In genomic region chr22:22605074-22605404, GRCh38 we compare ENCODE assay signal across 28 cellular contexts. TPM values are rescaled to one million over a fixed set of nuclear protein-coding genes. Genes with fewer than 3 reads are reported as not detected.
DNase-seq lines count a peak whose midpoint lies in the region; ATAC-seq and TF ChIP-seq lines count a peak whose summit lies in the region.
"Had no signal": no experiment of that assay in that cellular context is flagged by ENCODE, and none has a peak within 500 bp of the region (broad histone marks: within the 10 kb centered on the region; RNA-seq: fewer than 3 reads in every experiment).

No MANE protein-coding gene starts in this region.

- no peak overlapping the region for H3K27ac ChIP-seq in OCI-LY3 (ENCODE audit: low read length)
- H3K27ac ChIP-seq: coronary artery, esophagus muscularis mucosa, ovary, vagina had no signal

- H3K4me2 ChIP-seq in OCI-LY3 (ENCODE audit: low read length) = peak overlapping the region; percentile 41
- H3K4me2 ChIP-seq: smooth muscle cell had no signal

- no peaks in the 10 kb centered on the region for H3K27me3 ChIP-seq in OCI-LY3 (ENCODE audit: low read depth, low read length)
- H3K27me3 ChIP-seq: ovary, vagina had no signal

- POLR2A ChIA-PET in activated CD8-positive, alpha-beta T cell treated with anti-CD3 and anti-CD28 coated beads, Interleukin-2, amount 10 ng/mL, durations not matched to agents 7 days and 5 days (lab: Charles Lee) = no interaction called here

- H3K9me3 ChIP-seq in OCI-LY3 (ENCODE audit: insufficient read depth, low read length) = no peaks in the 10 kb centered on the region
- H3K9me3 ChIP-seq: ovary, vagina had no signal

- H3K79me2 ChIP-seq in OCI-LY3 (ENCODE audit: low read length) = no peaks in the 10 kb centered on the region

- peak overlapping the region; percentile 15 to 95 (median 75) for H3K27ac Mint-ChIP-seq in naive B cell
- H3K27ac Mint-ChIP-seq in activated CD8-positive, alpha-beta T cell treated with anti-CD3 and anti-CD28 coated beads, Interleukin-2, amount 10 ng/mL, durations not matched to agents 7 days and 5 days = no peak overlapping the region
- H3K27ac Mint-ChIP-seq: activated CD4-positive, alpha-beta T cell treated with anti-CD3 and anti-CD28 coated beads for 36 hours; natural killer cell treated with Interleukin-12 subunit alpha and Interleukin-12 subunit beta and Interleukin-15 and Interleukin-18, amount 100 ng/mL, for 72 hours had no signal

- no peak for TF ChIP-seq CTCF in GM12865 (IDR thresholded peaks at IDR 0.05; ENCODE audit: insufficient read depth, low read depth, low read length, missing control alignments)
- no peak for TF ChIP-seq CTCF in OCI-LY3 (IDR thresholded peaks at IDR 0.05; ENCODE audit: low read depth, low read length)

- peaks cover 0 to 15% (median 4%) of the 10 kb centered on the region in 7 donors for H3K9me3 Mint-ChIP-seq in naive B cell
- no peaks in the 10 kb centered on the region for H3K9me3 Mint-ChIP-seq in activated CD8-positive, alpha-beta T cell treated with anti-CD3 and anti-CD28 coated beads, Interleukin-2, amount 10 ng/mL, durations not matched to agents 7 days and 5 days (ENCODE audit: insufficient read depth)
- H3K9me3 Mint-ChIP-seq: natural killer cell treated with Interleukin-12 subunit alpha and Interleukin-12 subunit beta and Interleukin-15 and Interleukin-18, amount 100 ng/mL, for 72 hours had no signal

- H3K9ac ChIP-seq in OCI-LY3 (ENCODE audit: low read length) = no peak overlapping the region

- peaks cover 0 to 4% of the 10 kb centered on the region in 2 donors for H3K36me3 Mint-ChIP-seq in naive B cell
- H3K36me3 Mint-ChIP-seq in activated CD8-positive, alpha-beta T cell treated with anti-CD3 and anti-CD28 coated beads, Interleukin-2, amount 10 ng/mL, durations not matched to agents 7 days and 5 days (ENCODE audit: low read depth) = no peaks in the 10 kb centered on the region
- H3K36me3 Mint-ChIP-seq: natural killer cell treated with Interleukin-12 subunit alpha and Interleukin-12 subunit beta and Interleukin-15 and Interleukin-18, amount 100 ng/mL, for 72 hours had no signal

- H3K4me3 Mint-ChIP-seq in naive B cell = peak overlapping the region; percentile 4 to 85 (median 50)
- no peak overlapping the region for H3K4me3 Mint-ChIP-seq in activated CD8-positive, alpha-beta T cell treated with anti-CD3 and anti-CD28 coated beads, Interleukin-2, amount 10 ng/mL, durations not matched to agents 7 days and 5 days
- H3K4me3 Mint-ChIP-seq: activated CD4-positive, alpha-beta T cell treated with anti-CD3 and anti-CD28 coated beads for 36 hours; activated T-cell treated with anti-CD3 and anti-CD28 coated beads, Interleukin-2, amount 50 U/mL, for 4 hours; natural killer cell treated with Interleukin-12 subunit alpha and Interleukin-12 subunit beta and Interleukin-15 and Interleukin-18, amount 100 ng/mL, for 72 hours had no signal

- H2AFZ ChIP-seq in OCI-LY3 (ENCODE audit: low read depth, low read length) = no peak overlapping the region

- H3K36me3 ChIP-seq in OCI-LY3 (replicated peaks; ENCODE audit: low read depth, low read length) = no peaks in the 10 kb centered on the region
- H3K36me3 ChIP-seq: esophagus muscularis mucosa, ovary, vagina had no signal

- peaks cover 23 to 35% (median 24%) of the 10 kb centered on the region in 3 donors for H3K4me1 Mint-ChIP-seq in naive B cell
- no peaks in the 10 kb centered on the region for H3K4me1 Mint-ChIP-seq in activated CD8-positive, alpha-beta T cell treated with anti-CD3 and anti-CD28 coated beads, Interleukin-2, amount 10 ng/mL, durations not matched to agents 7 days and 5 days (ENCODE audit: low read depth)
- H3K4me1 Mint-ChIP-seq: activated CD4-positive, alpha-beta T cell treated with anti-CD3 and anti-CD28 coated beads for 36 hours had no signal

- H4K20me1 ChIP-seq in OCI-LY3 (ENCODE audit: insufficient read depth, low read length) = no peaks in the 10 kb centered on the region

- no peak for TF ChIP-seq POLR2A in GM18505 (IDR thresholded peaks at IDR 0.05; ENCODE audit: borderline replicate concordance, extremely low read depth, insufficient read depth, insufficient read length)

- peaks cover 0 to 12% (median 5%) of the 10 kb centered on the region in 3 donors for H3K27me3 Mint-ChIP-seq in naive B cell
- H3K27me3 Mint-ChIP-seq in activated CD8-positive, alpha-beta T cell treated with anti-CD3 and anti-CD28 coated beads, Interleukin-2, amount 10 ng/mL, durations not matched to agents 7 days and 5 days (ENCODE audit: low read depth) = peaks cover 2% of the 10 kb centered on the region

- DNase-seq in GM12865 (ENCODE audit: low read depth) (peak; percentile 7), naive B cell (peak; percentile 40), kidney tubule cell (ENCODE audit: low spot score) (no peak), cortex of kidney (lab: John Stamatoyannopoulos, UW) (no peak)
- DNase-seq in activated CD8-positive, alpha-beta T cell treated with anti-CD3 and anti-CD28 coated beads, Interleukin-2, amount 10 ng/mL, durations not matched to agents 7 days and 5 days = no peak
- DNase-seq: activated CD4-positive, alpha-beta T cell treated with anti-CD3 and anti-CD28 coated beads for 36 hours; activated naive CD4-positive, alpha-beta T cell treated with Interleukin-2 at 50 U/mL for 16 hours; activated T-cell treated with anti-CD3 and anti-CD28 coated beads, Interleukin-2, amount 50 U/mL, for 4 hours; foreskin melanocyte; hypothalamus; left ventricle myocardium superior; NCI-H2171; ovary; stimulated activated CD4-positive, alpha-beta T cell treated with anti-CD3 and anti-CD28 coated beads, Interleukin-2, amount 100 ng/mL, for 24 hours had no signal

- peak; percentile 47 for ATAC-seq in HG02852 (IDR thresholded peaks at IDR 0.05; ENCODE audit: unreplicated experiment)
- peak; percentile 81 to 89 for ATAC-seq in naive B cell (ENCODE audit: low read depth in 2 of 2)
- no peak for ATAC-seq in GM18505 (IDR thresholded peaks at IDR 0.05; ENCODE audit: unreplicated experiment)
- no peak for ATAC-seq in activated CD8-positive, alpha-beta T cell treated with anti-CD3 and anti-CD28 coated beads, Interleukin-2, amount 10 ng/mL, durations not matched to agents 7 days and 5 days
- ATAC-seq: activated CD4-positive, alpha-beta T cell treated with anti-CD3 and anti-CD28 coated beads for 36 hours; activated T-cell treated with anti-CD3 and anti-CD28 coated beads, Interleukin-2, amount 50 U/mL, for 4 hours; left ventricle myocardium superior had no signal

- H3K4me3 ChIP-seq in GM12865 (ENCODE audit: low read depth, low read length) = no peak overlapping the region
- no peak overlapping the region for H3K4me3 ChIP-seq in OCI-LY3 (ENCODE audit: low read length)
- H3K4me3 ChIP-seq: coronary artery, esophagus muscularis mucosa, ovary, smooth muscle cell, vagina had no signal

- peaks cover 19% of the 10 kb centered on the region for H3K4me1 ChIP-seq in OCI-LY3 (ENCODE audit: low read length)
- H3K4me1 ChIP-seq: esophagus muscularis mucosa, vagina had no signal

- CTCF ChIA-PET in activated CD8-positive, alpha-beta T cell treated with anti-CD3 and anti-CD28 coated beads, Interleukin-2, amount 10 ng/mL, durations not matched to agents 7 days and 5 days (lab: Charles Lee) = interaction anchor here (1.3 to 3.0 kb wide), 3 partner anchors 14 to 83 kb away, joined by 3 to 10 read pairs (median 3); no protein-coding TSS in a partner anchor

RNA-seq across cellular contexts. Expression of gene GGTLC2, which starts 39.4 kb away (rescaled TPM):
- polyA plus RNA-seq in naive B cell (ENCODE audit: low read depth in 6 of 6) = not detected
- total RNA-seq in activated CD8-positive, alpha-beta T cell treated with anti-CD3 and anti-CD28 coated beads, Interleukin-2, amount 10 ng/mL, durations not matched to agents 7 days and 5 days = not detected
- total RNA-seq: activated CD4-positive, alpha-beta T cell treated with anti-CD3 and anti-CD28 coated beads for 36 hours; activated CD8-positive, alpha-beta memory T cell treated with anti-CD3 and anti-CD28 coated beads for 36 hours; activated T-cell treated with anti-CD3 and anti-CD28 coated beads, Interleukin-2, amount 50 U/mL, for 4 hours; esophagus muscularis mucosa; left ventricle myocardium superior; M059J; natural killer cell treated with Interleukin-12 subunit alpha and Interleukin-12 subunit beta and Interleukin-15 and Interleukin-18, amount 100 ng/mL, for 72 hours; ovary; RPMI7951; SK-MEL-5; smooth muscle cell; T-helper 1 cell treated with Interleukin-12 subunit alpha and Interleukin-12 subunit beta and Interleukin-4 antibody, amounts not matched to agents 30 ng/mL and 1 ng/mL, for 36 hours; temporal lobe; vagina had no signal
- polyA plus RNA-seq: ovary, smooth muscle cell had no signal

RNA-seq across cellular contexts. Expression of gene PRAME, which starts 46.0 kb away (rescaled TPM):
- not detected for polyA plus RNA-seq in naive B cell (ENCODE audit: low read depth in 6 of 6)
- total RNA-seq in activated CD8-positive, alpha-beta T cell treated with anti-CD3 and anti-CD28 coated beads, Interleukin-2, amount 10 ng/mL, durations not matched to agents 7 days and 5 days = not detected
- total RNA-seq: activated CD8-positive, alpha-beta memory T cell treated with anti-CD3 and anti-CD28 coated beads for 36 hours; esophagus muscularis mucosa; left ventricle myocardium superior; M059J; smooth muscle cell; T-helper 1 cell treated with Interleukin-12 subunit alpha and Interleukin-12 subunit beta and Interleukin-4 antibody, amounts not matched to agents 30 ng/mL and 1 ng/mL, for 36 hours; temporal lobe; vagina had no signal
- polyA plus RNA-seq: smooth muscle cell had no signal

Comparison
In these comparisons a context has a peak if more than half of its experiments do, and no peak if none do; other contexts are left out.
1. DNase-seq: peak in GM12865 (single experiment) and naive B cell (single experiment); none in activated CD8-positive, alpha-beta T cell treated with anti-CD3 and anti-CD28 coated beads, Interleukin-2, amount 10 ng/mL, durations not matched to agents 7 days and 5 days (single experiment), kidney tubule cell (single experiment) and cortex of kidney (single experiment).
2. ATAC-seq: peak in HG02852 (single experiment) and naive B cell (2 of 2); none in GM18505 (single experiment) and activated CD8-positive, alpha-beta T cell treated with anti-CD3 and anti-CD28 coated beads, Interleukin-2, amount 10 ng/mL, durations not matched to agents 7 days and 5 days (single experiment).